In genomic region chr4:123811763-123812390, GRCh38 we compare ENCODE assay signal across 10 cellular contexts.
DNase-seq lines count a peak whose midpoint lies in the region; ATAC-seq, FAIRE-seq and TF ChIP-seq lines count a peak whose summit lies in the region.
"Had no signal": no experiment of that assay in that cellular context is flagged by ENCODE, and none has a peak within 500 bp of the region (broad histone marks: within the 10 kb centered on the region; RNA-seq: fewer than 3 reads in every experiment).

No MANE protein-coding gene starts in this region.

- peak overlapping the region; percentile 35 for H3K4me3 ChIP-seq in OCI-LY7 (ENCODE audit: low read depth, low read length, poor library complexity, severe bottlenecking)
- no peak overlapping the region for H3K4me3 ChIP-seq in CD8-positive, alpha-beta memory T cell (ENCODE audit: low read length)

- POLR2A ChIA-PET in OCI-LY7 (lab: Charles Lee): no interaction called here
- POLR2A ChIA-PET in CD8-positive, alpha-beta memory T cell (lab: Charles Lee): no interaction called here

- FAIRE-seq in GM18507 (lab: Jason Lieb, UNC): peak; percentile 9

- intact Hi-C loops in OCI-LY7 (cut with micrococcal nuclease; ENCODE audit: unreplicated experiment): no loop called here

- peak overlapping the region; percentile 50 for H3K27ac Mint-ChIP-seq in nephron progenitor cell
- H3K27ac Mint-ChIP-seq in CD8-positive, alpha-beta memory T cell: peak overlapping the region in 1 of 8 donors; percentile 40
- H3K27ac Mint-ChIP-seq: WTC11 had no signal

- peaks cover 5% of the 10 kb centered on the region for H3K27me3 Mint-ChIP-seq in nephron progenitor cell (ENCODE audit: low read depth, poor library complexity)
- peaks cover 0 to 2% of the 10 kb centered on the region in 2 donors for H3K27me3 Mint-ChIP-seq in CD8-positive, alpha-beta memory T cell

- peak overlapping the region; percentile 59 for H3K4me2 ChIP-seq in OCI-LY7 (ENCODE audit: low read length)

- H3K9me3 ChIP-seq in OCI-LY7 (ENCODE audit: low read length): no peaks in the 10 kb centered on the region
- H3K9me3 ChIP-seq in CD8-positive, alpha-beta memory T cell (ENCODE audit: low read length): no peaks in the 10 kb centered on the region

- H3K4me1 ChIP-seq in OCI-LY7 (ENCODE audit: insufficient read depth, low read length, poor library complexity, severe bottlenecking): peaks cover 19% of the 10 kb centered on the region
- no peaks in the 10 kb centered on the region for H3K4me1 ChIP-seq in CD8-positive, alpha-beta memory T cell (ENCODE audit: insufficient read depth, low read length)

- TF ChIP-seq CTCF in OCI-LY7 (conservative IDR thresholded peaks at IDR 0.05; ENCODE audit: low read length) (no peak), nephron progenitor cell (IDR thresholded peaks at IDR 0.05) (no peak)

- no peaks in the 10 kb centered on the region for H3K36me3 Mint-ChIP-seq in nephron progenitor cell (ENCODE audit: low read depth)
- H3K36me3 Mint-ChIP-seq in CD8-positive, alpha-beta memory T cell: no peaks in the 10 kb centered on the region
- H3K36me3 Mint-ChIP-seq: WTC11 had no signal

- H3K79me2 ChIP-seq in OCI-LY7 (ENCODE audit: insufficient read depth, low read depth, low read length): no peaks in the 10 kb centered on the region

- H3K36me3 ChIP-seq in OCI-LY7 (ENCODE audit: insufficient read depth, low read length): no peaks in the 10 kb centered on the region
- no peaks in the 10 kb centered on the region for H3K36me3 ChIP-seq in CD8-positive, alpha-beta memory T cell (ENCODE audit: insufficient read depth, low read length)

- CTCF ChIA-PET in OCI-LY7 (lab: Charles Lee; ENCODE audit: unreplicated experiment): no interaction called here
- CTCF ChIA-PET in CD8-positive, alpha-beta memory T cell (lab: Charles Lee): no interaction called here

- H3K4me3 Mint-ChIP-seq in nephron progenitor cell: peak overlapping the region; percentile 43
- no peak overlapping the region for H3K4me3 Mint-ChIP-seq in CD8-positive, alpha-beta memory T cell
- H3K4me3 Mint-ChIP-seq: WTC11 had no signal

- H2AFZ ChIP-seq in OCI-LY7 (ENCODE audit: low read length): peak overlapping the region; percentile 91

- ATAC-seq in HG02759 (IDR thresholded peaks at IDR 0.05; ENCODE audit: unreplicated experiment) (peak; percentile 52), GM19452 (IDR thresholded peaks at IDR 0.05; ENCODE audit: unreplicated experiment) (no peak)
- ATAC-seq: WTC11 had no signal

- no TSS peak for BruUV-seq in OCI-LY7 (replicated peaks; lab: Mats Ljungman, UMichigan)

- H3K9me3 Mint-ChIP-seq in nephron progenitor cell: no peaks in the 10 kb centered on the region
- H3K9me3 Mint-ChIP-seq in CD8-positive, alpha-beta memory T cell: peaks cover 0 to 2% (median 0%) of the 10 kb centered on the region in 5 donors
- H3K9me3 Mint-ChIP-seq: WTC11 had no signal

- H4K20me1 ChIP-seq in OCI-LY7 (ENCODE audit: insufficient read depth, low read length): no peaks in the 10 kb centered on the region

- peaks cover 48% of the 10 kb centered on the region for H3K4me1 Mint-ChIP-seq in nephron progenitor cell
- no peaks in the 10 kb centered on the region for H3K4me1 Mint-ChIP-seq in CD8-positive, alpha-beta memory T cell

- no peaks in the 10 kb centered on the region for H3K9me2 ChIP-seq in OCI-LY7 (ENCODE audit: insufficient read depth, low read length)

- peak overlapping the region; percentile 53 for H3K27ac ChIP-seq in OCI-LY7 (ENCODE audit: low read depth, low read length, poor library complexity, severe bottlenecking)
- no peak overlapping the region for H3K27ac ChIP-seq in caudate nucleus (ENCODE audit: low read depth, low read length)
- no peak overlapping the region for H3K27ac ChIP-seq in CD8-positive, alpha-beta memory T cell (ENCODE audit: low read depth, low read length)

- DNase-seq in GM18507 (ENCODE audit: extremely low spot score, insufficient read length, low read depth) (no peak), OCI-LY7 (ENCODE audit: low spot score) (peak; percentile 81), nephron progenitor cell (peak; percentile 36), caudate nucleus (lab: John Stamatoyannopoulos, UW) (no peak), occipital lobe (lab: John Stamatoyannopoulos, UW) (no peak)
- no peak for DNase-seq in CD8-positive, alpha-beta memory T cell
- DNase-seq: glutamatergic neuron had no signal

- no peaks in the 10 kb centered on the region for H3K27me3 ChIP-seq in CD8-positive, alpha-beta memory T cell (ENCODE audit: insufficient read depth, low read length, poor library complexity, severe bottlenecking)

Comparison
In these comparisons a context has a peak if more than half of its experiments do, and no peak if none do; other contexts are left out.
1. DNase-seq: peak in OCI-LY7 (single experiment) and nephron progenitor cell (single experiment); none in GM18507 (single experiment), caudate nucleus (0 of 61), occipital lobe (single experiment) and CD8-positive, alpha-beta memory T cell (0 of 5).